8 cellular contexts compared by ENCODE assay signal in genomic region chr4:75916091-75916661, GRCh38. TPM values are rescaled to one million over a fixed set of nuclear protein-coding genes. Genes with fewer than 3 reads are reported as not detected.
DNase-seq lines count a peak whose midpoint lies in the region; ATAC-seq, FAIRE-seq and TF ChIP-seq lines count a peak whose summit lies in the region.

No MANE protein-coding gene starts in this region.

- H3F3A ChIP-seq in neural cell (ENCODE audit: insufficient read depth, low read length, poor library complexity, severe bottlenecking), result no peaks in the 10 kb centered on the region

- no peak overlapping the region for H3K9ac ChIP-seq in neural cell (ENCODE audit: low read length)

- TF ChIP-seq CTCF in LNCAP (IDR thresholded peaks at IDR 0.05) (peak; percentile 91), esophagus muscularis mucosa (IDR thresholded peaks at IDR 0.05) (peak; percentile 64 to 91 (median 74)), neural cell (IDR thresholded peaks at IDR 0.05; ENCODE audit: poor library complexity, severe bottlenecking) (peak; percentile 80)

- peak; percentile 41 for FAIRE-seq in TTC549 (lab: Jason Lieb, UNC)

- ATAC-seq in GM19467 (IDR thresholded peaks at IDR 0.05; ENCODE audit: unreplicated experiment), result peak; percentile 56

- H2AFZ ChIP-seq in neural cell (ENCODE audit: low read depth, low read length), result no peak overlapping the region

- H3K4me2 ChIP-seq in neural cell (ENCODE audit: low read length), result no peak overlapping the region

- TF ChIP-seq RAD21 in neural cell (conservative IDR thresholded peaks at IDR 0.05), result peak; percentile 65

- no peaks in the 10 kb centered on the region for H3K79me2 ChIP-seq in neural cell (replicated peaks; ENCODE audit: insufficient read depth, low read length)

- 14% methylated on average over 1 of the region's 1 CpG for WGBS in esophagus muscularis mucosa

- H3K4me3 ChIP-seq in esophagus muscularis mucosa (no peak overlapping the region), neural cell (ENCODE audit: low read length) (no peak overlapping the region)

- DNase-seq in NCI-H2107 treated with DMSO at 0.1 percent for 48 hours (lab: John Stamatoyannopoulos, UW; ENCODE audit: unreplicated experiment), result peak; percentile 23
- DNase-seq in NCI-H2107 (lab: John Stamatoyannopoulos, UW), result no peak
- DNase-seq in esophagus muscularis mucosa (ENCODE audit: extremely low spot score), result no peak
- no peak for DNase-seq in activated gamma-delta T cell treated with Interleukin-2 at 50 U/mL for 16 hours

- TF ChIP-seq EP300 in esophagus muscularis mucosa (IDR thresholded peaks at IDR 0.05) (no peak), neural cell (conservative IDR thresholded peaks at IDR 0.05; ENCODE audit: poor library complexity, severe bottlenecking) (no peak)

- peak overlapping the region; percentile 15 to 66 (median 46) for H3K27ac ChIP-seq in esophagus muscularis mucosa (replicated peaks in 1 of 4)
- H3K27ac ChIP-seq in neural cell (ENCODE audit: low read length), result no peak overlapping the region

- H3K9me2 ChIP-seq in neural cell (ENCODE audit: insufficient read depth, low read length), result no peaks in the 10 kb centered on the region

- TF ChIP-seq POLR2A in esophagus muscularis mucosa (IDR thresholded peaks at IDR 0.05; ENCODE audit: low read depth), result no peak

- H3K4me1 ChIP-seq in esophagus muscularis mucosa, result peaks cover 0 to 27% (median 19%) of the 10 kb centered on the region in 4 donors

- H3K27me3 ChIP-seq in esophagus muscularis mucosa, result no peaks in the 10 kb centered on the region
- H3K27me3 ChIP-seq in neural cell (ENCODE audit: insufficient read depth, low read depth, low read length), result no peaks in the 10 kb centered on the region

- H3K36me3 ChIP-seq in esophagus muscularis mucosa (peaks cover 5 to 47% (median 21%) of the 10 kb centered on the region in 4 donors), neural cell (ENCODE audit: insufficient read depth, low read length) (no peaks in the 10 kb centered on the region)

- H4K20me1 ChIP-seq in neural cell (ENCODE audit: insufficient read depth), result no peaks in the 10 kb centered on the region

- H3K9me3 ChIP-seq in esophagus muscularis mucosa, result no peaks in the 10 kb centered on the region
- H3K9me3 ChIP-seq in neural cell (ENCODE audit: low read length), result no peaks in the 10 kb centered on the region

- intact Hi-C loops in esophagus muscularis mucosa (cut with DNase I), result loop anchor here (2.0 kb wide), 1 partner anchor 25 kb away; the partner anchor contains the start of gene NAAA

TF ChIP-seq in neural cell, 6 proteins besides CTCF, POLR2A, EP300 and RAD21:
- TF ChIP-seq EZH2 (IDR thresholded peaks at IDR 0.05; ENCODE audit: borderline replicate concordance, insufficient read depth, low read length, poor library complexity, severe bottlenecking), result no peak
- peak; percentile 66 for TF ChIP-seq SMC3 (conservative IDR thresholded peaks at IDR 0.05; ENCODE audit: poor library complexity)
TF ChIP-seq in neural cell: peak in this region for 1.

RNA-seq across cellular contexts. Expression of gene PPEF2, which starts 13.9 kb away (rescaled TPM):
- not detected for total RNA-seq in esophagus muscularis mucosa
- 0.28 TPM in 1 of 2 replicates, not detected in the other for polyA plus RNA-seq in neural cell
- 0.24 TPM in 1 of 2 replicates, not detected in the other for polyA minus RNA-seq in neural cell

RNA-seq across cellular contexts. Expression of gene NAAA, which starts 24.6 kb away (rescaled TPM):
- 10 to 100 TPM; 20.7 to 55.7 (median 26.6) TPM for total RNA-seq in esophagus muscularis mucosa
- 7.3 and 11.9 TPM in 2 replicates for polyA plus RNA-seq in neural cell
- 2.4 and 8.2 TPM in 2 replicates for polyA minus RNA-seq in neural cell
